Comparison of ENCODE assay signal across 8 cellular contexts in genomic region chr5:10565785-10566506, GRCh38. TPM values are rescaled to one million over a fixed set of nuclear protein-coding genes. Genes with fewer than 3 reads are reported as not detected.
A peak's percentile ranks its signal among the peaks of the same experiment; 100 is the strongest.
DNase-seq lines count a peak whose midpoint lies in the region; ATAC-seq and TF ChIP-seq lines count a peak whose summit lies in the region.

No MANE protein-coding gene starts in this region.

- DNase-seq in CD14-positive monocyte (ENCODE audit: low spot score) (no peak), astrocyte of the spinal cord (ENCODE audit: low read depth, low spot score) (no peak), NCI-H1417 (lab: John Stamatoyannopoulos, UW) (no peak)

- no peak overlapping the region for H3K9ac ChIP-seq in HUES6 (ENCODE audit: low read length)

- H3K27ac Mint-ChIP-seq in CD14-positive monocyte = no peak overlapping the region

- peak overlapping the region; percentile 91 to 96 for H3K4me3 Mint-ChIP-seq in CD14-positive monocyte

- TF ChIP-seq CTCF in CD14-positive monocyte (IDR thresholded peaks at IDR 0.05) = no peak
- no peak for TF ChIP-seq CTCF in astrocyte of the spinal cord (IDR thresholded peaks at IDR 0.05; ENCODE audit: low read depth, low read length)

- peaks cover 0 to 8% (median 2%) of the 10 kb centered on the region in 7 donors for H3K9me3 Mint-ChIP-seq in CD14-positive monocyte

- intact Hi-C loops in CD14-positive monocyte (cut with micrococcal nuclease) = no loop called here

- H3K36me3 ChIP-seq in HUES6 (ENCODE audit: control insufficient read depth, insufficient read depth, low read length) = no peaks in the 10 kb centered on the region
- no peaks in the 10 kb centered on the region for H3K36me3 ChIP-seq in muscle layer of duodenum (ENCODE audit: control insufficient read depth in 1 of 2, insufficient read depth in 2 of 2, low read length in 2 of 2)

- peaks cover 45% of the 10 kb centered on the region for H3K4me1 Mint-ChIP-seq in CD14-positive monocyte

- in situ Hi-C loops in astrocyte of the spinal cord (cut with HindIII; ENCODE audit: low sequenced_read_pairs) = no loop called here

- H3K4me3 ChIP-seq in HUES6 (ENCODE audit: low read depth, low read length) (peak overlapping the region; percentile 94), astrocyte of the spinal cord (ENCODE audit: low read depth, low read length) (peak overlapping the region; percentile 69), muscle layer of duodenum (ENCODE audit: low read depth in 1 of 2, low read length in 2 of 2) (peak overlapping the region; percentile 48 to 78)

- H3K4me1 ChIP-seq in HUES6 (ENCODE audit: control insufficient read depth, insufficient read depth, low read length) (peaks cover 33% of the 10 kb centered on the region), muscle layer of duodenum (ENCODE audit: control insufficient read depth in 1 of 2, insufficient read depth in 2 of 2, low read length in 2 of 2) (peaks cover 4 to 38% of the 10 kb centered on the region in 2 donors)

- H3K36me3 Mint-ChIP-seq in CD14-positive monocyte = peaks cover 0 to 4% of the 10 kb centered on the region in 2 donors

- ATAC-seq in HG03521 (IDR thresholded peaks at IDR 0.05; ENCODE audit: unreplicated experiment) (no peak), GM21786 (IDR thresholded peaks at IDR 0.05; ENCODE audit: unreplicated experiment) (no peak), GM19328 (IDR thresholded peaks at IDR 0.05; ENCODE audit: unreplicated experiment) (no peak)

- H3K27ac ChIP-seq in HUES6 (ENCODE audit: low read depth, low read length) = no peak overlapping the region
- H3K27ac ChIP-seq in muscle layer of duodenum (ENCODE audit: low read length) = no peak overlapping the region

- H3K27me3 Mint-ChIP-seq in CD14-positive monocyte (ENCODE audit: low read depth in 3 of 3) = peaks cover 28 to 46% (median 38%) of the 10 kb centered on the region in 3 donors

- H3K9me3 ChIP-seq in HUES6 (ENCODE audit: control insufficient read depth, insufficient read depth, low read depth, low read length) = no peaks in the 10 kb centered on the region
- H3K9me3 ChIP-seq in muscle layer of duodenum (ENCODE audit: control insufficient read depth in 1 of 2, low read length in 2 of 2) = no peaks in the 10 kb centered on the region

- H3K27me3 ChIP-seq in HUES6 (ENCODE audit: control insufficient read depth, insufficient read depth, low read length) (peaks cover 61% of the 10 kb centered on the region), muscle layer of duodenum (ENCODE audit: low read depth, low read length) (peaks cover 12% of the 10 kb centered on the region)

RNA-seq across cellular contexts. Expression of gene ANKRD33B, which starts 2.1 kb away (rescaled TPM):
- polyA plus RNA-seq in CD14-positive monocyte = not detected
